Comparison of ENCODE assay signal across 15 cellular contexts in the genomic region with DNA sequence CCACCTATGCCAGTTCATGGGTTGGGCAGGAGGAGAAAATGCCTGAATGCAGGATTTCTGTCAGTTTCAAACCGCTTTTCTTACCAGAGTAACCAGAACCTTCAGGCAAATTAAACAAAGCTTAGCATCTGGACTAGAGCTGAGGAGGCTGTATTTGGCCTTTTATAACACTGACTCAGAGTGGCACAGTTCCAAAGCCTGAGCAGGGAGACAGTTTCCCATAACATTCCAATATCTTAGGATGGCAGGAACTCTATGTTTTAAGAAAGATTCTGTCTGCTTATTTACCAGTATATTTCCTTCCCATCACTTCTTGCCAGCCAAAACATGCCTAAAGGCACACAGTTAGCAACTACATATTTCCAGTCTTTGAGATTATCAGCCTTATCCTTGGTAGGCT. TPM values are rescaled to one million over a fixed set of nuclear protein-coding genes. Genes with fewer than 3 reads are reported as not detected.
DNase-seq lines count a peak whose midpoint lies in the region; ATAC-seq and TF ChIP-seq lines count a peak whose summit lies in the region.
"Had no signal": no experiment of that assay in that cellular context is flagged by ENCODE, and none has a peak within 500 bp of the region (broad histone marks: within the 10 kb centered on the region; RNA-seq: fewer than 3 reads in every experiment).

No MANE protein-coding gene starts in this region.

- H3K4me1 ChIP-seq in naive thymus-derived CD4-positive, alpha-beta T cell (ENCODE audit: control insufficient read depth in 2 of 2, insufficient read depth in 2 of 2, low read length in 2 of 2): no peaks in the 10 kb centered on the region
- peaks cover 6% of the 10 kb centered on the region for H3K4me1 ChIP-seq in Caco-2
- H3K4me1 ChIP-seq: BE2C had no signal

- peaks cover 48 to 76% (median 51%) of the 10 kb centered on the region in 5 donors for H3K36me3 Mint-ChIP-seq in naive thymus-derived CD4-positive, alpha-beta T cell
- peaks cover 100% of the 10 kb centered on the region for H3K36me3 Mint-ChIP-seq in Caco-2 (ENCODE audit: insufficient read depth, unreplicated experiment)

- no peaks in the 10 kb centered on the region for H3K27me3 ChIP-seq in naive thymus-derived CD4-positive, alpha-beta T cell (ENCODE audit: control insufficient read depth in 2 of 2, insufficient read depth in 2 of 2, low read length in 2 of 2)
- H3K27me3 ChIP-seq in Caco-2 (replicated peaks; ENCODE audit: control insufficient read depth, insufficient read depth, low read length): no peaks in the 10 kb centered on the region
- H3K27me3 ChIP-seq: BE2C had no signal

- H3K9me3 Mint-ChIP-seq in naive thymus-derived CD4-positive, alpha-beta T cell: no peaks in the 10 kb centered on the region
- no peaks in the 10 kb centered on the region for H3K9me3 Mint-ChIP-seq in Caco-2 (ENCODE audit: unreplicated experiment)
- H3K9me3 Mint-ChIP-seq: activated CD4-positive, alpha-beta T cell treated with anti-CD3 and anti-CD28 coated beads, Interleukin-2, amount 10 ng/mL, durations not matched to agents 7 days and 5 days; effector memory CD8-positive, alpha-beta T cell; naive B cell; stimulated activated effector memory CD8-positive, alpha-beta T cell treated with anti-CD3 and anti-CD28 coated beads, Interleukin-12 subunit alpha, Interleukin-12 subunit beta, amount 100 ng/mL, for 72 hours; T-cell had no signal

- CTCF ChIA-PET in naive thymus-derived CD4-positive, alpha-beta T cell (lab: Charles Lee): no interaction called here
- CTCF ChIA-PET in Caco-2 (lab: Charles Lee): no interaction called here

- DNase-seq in left cardiac atrium: peak; percentile 48
- DNase-seq in left ventricle myocardium superior: no peak
- DNase-seq in astrocyte of the cerebellum (ENCODE audit: low read depth): peak; percentile 64
- DNase-seq in iris pigment epithelial cell (ENCODE audit: low read depth): peak; percentile 76
- no peak for DNase-seq in posterior vena cava (ENCODE audit: low spot score)
- no peak for DNase-seq in HPDE6-E6E7 (ENCODE audit: extremely low spot score)
- DNase-seq in naive thymus-derived CD4-positive, alpha-beta T cell: no peak
- no peak for DNase-seq in Caco-2
- DNase-seq: activated CD4-positive, alpha-beta T cell treated with anti-CD3 and anti-CD28 coated beads, Interleukin-2, amount 10 ng/mL, durations not matched to agents 7 days and 5 days; BE2C; effector memory CD8-positive, alpha-beta T cell; naive B cell; NCI-H1930; T-cell had no signal

- H3K4me3 Mint-ChIP-seq in naive thymus-derived CD4-positive, alpha-beta T cell: no peak overlapping the region
- H3K4me3 Mint-ChIP-seq in Caco-2 (ENCODE audit: unreplicated experiment): no peak overlapping the region
- H3K4me3 Mint-ChIP-seq: activated CD4-positive, alpha-beta T cell treated with anti-CD3 and anti-CD28 coated beads, Interleukin-2, amount 10 ng/mL, durations not matched to agents 7 days and 5 days; effector memory CD8-positive, alpha-beta T cell; naive B cell; stimulated activated effector memory CD8-positive, alpha-beta T cell treated with anti-CD3 and anti-CD28 coated beads, Interleukin-12 subunit alpha, Interleukin-12 subunit beta, amount 100 ng/mL, for 72 hours; T-cell had no signal

- peak overlapping the region in 1 of 9 donors; percentile 66 for H3K27ac Mint-ChIP-seq in naive thymus-derived CD4-positive, alpha-beta T cell
- no peak overlapping the region for H3K27ac Mint-ChIP-seq in Caco-2 (ENCODE audit: unreplicated experiment)
- H3K27ac Mint-ChIP-seq: activated CD4-positive, alpha-beta T cell treated with anti-CD3 and anti-CD28 coated beads, Interleukin-2, amount 10 ng/mL, durations not matched to agents 7 days and 5 days; naive B cell; T-cell had no signal

- ATAC-seq in left cardiac atrium (peak; percentile 30 to 77), left ventricle myocardium superior (no peak)
- no peak for ATAC-seq in naive thymus-derived CD4-positive, alpha-beta T cell
- ATAC-seq: effector memory CD8-positive, alpha-beta T cell; stimulated activated effector memory CD8-positive, alpha-beta T cell treated with anti-CD3 and anti-CD28 coated beads, Interleukin-12 subunit alpha, Interleukin-12 subunit beta, amount 100 ng/mL, for 72 hours; T-cell had no signal

- no peaks in the 10 kb centered on the region for H3K27me3 Mint-ChIP-seq in naive thymus-derived CD4-positive, alpha-beta T cell
- H3K27me3 Mint-ChIP-seq in Caco-2 (ENCODE audit: insufficient read depth, unreplicated experiment): no peaks in the 10 kb centered on the region
- H3K27me3 Mint-ChIP-seq: activated CD4-positive, alpha-beta T cell treated with anti-CD3 and anti-CD28 coated beads, Interleukin-2, amount 10 ng/mL, durations not matched to agents 7 days and 5 days; effector memory CD8-positive, alpha-beta T cell; naive B cell; T-cell had no signal

- peaks cover 55 to 99% (median 89%) of the 10 kb centered on the region in 3 experiments for H3K36me3 ChIP-seq in naive thymus-derived CD4-positive, alpha-beta T cell (ENCODE audit: control insufficient read depth in 2 of 3, insufficient read depth in 3 of 3, low read length in 3 of 3)
- no peaks in the 10 kb centered on the region; the same call in none of the 2 replicates for H3K36me3 ChIP-seq in Caco-2 (ENCODE audit: control insufficient read depth, insufficient read depth, low read length)

- no TSS peak for BruUV-seq in Caco-2 (replicated peaks; lab: Mats Ljungman, UMichigan)

- TF ChIP-seq CTCF in astrocyte of the cerebellum (IDR thresholded peaks at IDR 0.05; ENCODE audit: low read depth, low read length, missing control alignments): no peak
- no peak for TF ChIP-seq CTCF in Caco-2 (IDR thresholded peaks at IDR 0.05; ENCODE audit: insufficient read depth in 1 of 2, low read depth in 1 of 2, low read length in 1 of 2, severe bottlenecking in 1 of 2, unreplicated experiment in 1 of 2)

- H3K4me1 Mint-ChIP-seq in naive thymus-derived CD4-positive, alpha-beta T cell: no peaks in the 10 kb centered on the region
- peaks cover 7% of the 10 kb centered on the region for H3K4me1 Mint-ChIP-seq in Caco-2 (ENCODE audit: low read depth, unreplicated experiment)
- H3K4me1 Mint-ChIP-seq: activated CD4-positive, alpha-beta T cell treated with anti-CD3 and anti-CD28 coated beads, Interleukin-2, amount 10 ng/mL, durations not matched to agents 7 days and 5 days; naive B cell; stimulated activated effector memory CD8-positive, alpha-beta T cell treated with anti-CD3 and anti-CD28 coated beads, Interleukin-12 subunit alpha, Interleukin-12 subunit beta, amount 100 ng/mL, for 72 hours; T-cell had no signal

- H3K4me3 ChIP-seq in astrocyte of the cerebellum (ENCODE audit: low read depth, low read length) (no peak overlapping the region), Caco-2 (ENCODE audit: low read depth, low read length) (no peak overlapping the region)
- no peak overlapping the region for H3K4me3 ChIP-seq in naive thymus-derived CD4-positive, alpha-beta T cell (ENCODE audit: low read length)

- no peak overlapping the region for H3K27ac ChIP-seq in naive thymus-derived CD4-positive, alpha-beta T cell (ENCODE audit: low read depth, low read length)

- intact Hi-C loops in left cardiac atrium (cut with DNase I): no loop called here
- intact Hi-C loops in left ventricle myocardium superior (cut with micrococcal nuclease): no loop called here
- intact Hi-C loops in posterior vena cava (cut with DNase I): loop anchor here in 1 of 2 donors (1.0 kb wide), 1 partner anchor 39 kb away; no protein-coding TSS in a partner anchor
- intact Hi-C loops in naive thymus-derived CD4-positive, alpha-beta T cell (cut with micrococcal nuclease): no loop called here
- intact Hi-C loops in Caco-2 (cut with micrococcal nuclease; ENCODE audit: unreplicated experiment): no loop called here

- H3K9me3 ChIP-seq in naive thymus-derived CD4-positive, alpha-beta T cell (ENCODE audit: control insufficient read depth in 2 of 3, low read length in 3 of 3): no peaks in the 10 kb centered on the region
- no peaks in the 10 kb centered on the region for H3K9me3 ChIP-seq in Caco-2
- H3K9me3 ChIP-seq: BE2C had no signal

- in situ Hi-C loops in astrocyte of the cerebellum (cut with HindIII; ENCODE audit: low sequenced_read_pairs): loop anchor here (5.0 kb wide), 1 partner anchor 94 kb away; no protein-coding TSS in a partner anchor

- POLR2A ChIA-PET in naive thymus-derived CD4-positive, alpha-beta T cell (lab: Charles Lee): no interaction called here
- POLR2A ChIA-PET in Caco-2 (lab: Charles Lee): no interaction called here

RNA-seq across cellular contexts. Expression of gene UBR4, which starts 46.8 kb away (rescaled TPM):
- total RNA-seq in left cardiac atrium (10 to 100 TPM; 54.2 to 68.1 TPM), left ventricle myocardium superior (56.3 TPM), posterior vena cava (100 to 1,000 TPM; 111 to 120 TPM), Caco-2 (2022) (317 and 318 TPM in 2 replicates)
- 100 to 1,000 TPM; 120 to 174 (median 159) TPM for total RNA-seq in naive thymus-derived CD4-positive, alpha-beta T cell
- polyA plus RNA-seq in naive thymus-derived CD4-positive, alpha-beta T cell: 10 to 100 TPM; 18.9 to 27.3 TPM

Comparison
In these comparisons a context has a peak if more than half of its experiments do, and no peak if none do; other contexts are left out.
1. ATAC-seq: peak in left cardiac atrium (2 of 2); none in left ventricle myocardium superior (single experiment) and naive thymus-derived CD4-positive, alpha-beta T cell (single experiment).
2. DNase-seq: peak in left cardiac atrium (single experiment), astrocyte of the cerebellum (single experiment) and iris pigment epithelial cell (single experiment); none in left ventricle myocardium superior (single experiment), posterior vena cava (single experiment), HPDE6-E6E7 (single experiment), naive thymus-derived CD4-positive, alpha-beta T cell (0 of 9) and Caco-2 (0 of 2).